In the genomic region with DNA sequence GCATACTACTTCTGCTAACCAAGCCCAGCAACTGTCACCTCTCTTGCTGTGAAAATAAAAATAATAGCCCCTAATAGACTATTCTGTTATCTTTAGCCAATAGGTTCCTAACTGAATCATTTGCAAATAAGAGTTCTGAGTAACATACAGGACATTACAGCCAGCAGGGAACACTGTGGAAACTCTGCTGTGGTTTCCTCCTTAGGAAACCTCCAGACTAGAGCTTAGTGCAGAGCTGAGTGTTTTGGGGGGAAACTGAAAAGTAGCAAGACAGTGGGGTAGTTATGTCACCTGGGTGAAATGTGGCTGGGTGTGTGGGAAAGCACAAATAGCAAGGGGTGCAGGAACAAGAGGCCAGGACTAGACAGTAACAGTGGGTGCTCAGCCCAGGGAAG, we compare ENCODE assay signal across 13 cellular contexts. TPM values are rescaled to one million over a fixed set of nuclear protein-coding genes. Genes with fewer than 3 reads are reported as not detected.
DNase-seq lines count a peak whose midpoint lies in the region; ATAC-seq and TF ChIP-seq lines count a peak whose summit lies in the region.
"Had no signal": no experiment of that assay in that cellular context is flagged by ENCODE, and none has a peak within 500 bp of the region (broad histone marks: within the 10 kb centered on the region; RNA-seq: fewer than 3 reads in every experiment).

No MANE protein-coding gene starts in this region.

- no peaks in the 10 kb centered on the region for H3K9me3 Mint-ChIP-seq in activated CD4-positive, alpha-beta memory T cell treated with anti-CD3 and anti-CD28 coated beads, Interleukin-2, amount 10 ng/mL, durations not matched to agents 7 days and 5 days
- H3K9me3 Mint-ChIP-seq in activated CD4-positive, alpha-beta memory T cell treated with anti-CD3 and anti-CD28 coated beads for 36 hours, result no peaks in the 10 kb centered on the region

- no peaks in the 10 kb centered on the region for H3K27me3 ChIP-seq in mammary epithelial cell (ENCODE audit: insufficient read depth, low read length)
- H3K27me3 ChIP-seq: body of pancreas, pancreas, SJSA1, tibial artery had no signal

- H3K4me3 ChIP-seq in mammary epithelial cell (replicated peaks in 1 of 3; ENCODE audit: insufficient read depth in 1 of 3, low read depth in 2 of 3, low read length in 3 of 3), result no peak overlapping the region
- H3K4me3 ChIP-seq: body of pancreas, pancreas, SJSA1, tibial artery had no signal

- no peaks in the 10 kb centered on the region for H3K9me3 ChIP-seq in mammary epithelial cell (replicated peaks; ENCODE audit: insufficient read depth, low read length)
- H3K9me3 ChIP-seq: body of pancreas, pancreas, SJSA1, tibial artery had no signal

- ATAC-seq in HG03139 (IDR thresholded peaks at IDR 0.05; ENCODE audit: unreplicated experiment) (peak; percentile 30), left colon (no peak), HG02798 (IDR thresholded peaks at IDR 0.05; ENCODE audit: poor library complexity, unreplicated experiment) (no peak)
- ATAC-seq in stimulated activated naive CD8-positive, alpha-beta T cell treated with anti-CD3 and anti-CD28 coated beads, Interleukin-15, Interleukin-2, amounts not matched to agents 100 U/mL and 50 U/mL, for 24 hours, result peak; percentile 10

- no peaks in the 10 kb centered on the region for H3K79me2 ChIP-seq in mammary epithelial cell (ENCODE audit: insufficient read depth, low read length)

- H2AFZ ChIP-seq in mammary epithelial cell (ENCODE audit: low read depth, low read length), result no peak overlapping the region

- H3K36me3 ChIP-seq in mammary epithelial cell (ENCODE audit: insufficient read depth, low read length), result peaks cover 6% of the 10 kb centered on the region

- no peak for TF ChIP-seq CTCF in mammary epithelial cell (conservative IDR thresholded peaks at IDR 0.05 in 1 of 2, IDR thresholded peaks at IDR 0.05 in 1 of 2; ENCODE audit: extremely low read depth in 1 of 2, insufficient read depth in 1 of 2, low read depth in 1 of 2, low read length in 2 of 2)

- H3K36me3 Mint-ChIP-seq in activated CD4-positive, alpha-beta memory T cell treated with anti-CD3 and anti-CD28 coated beads, Interleukin-2, amount 10 ng/mL, durations not matched to agents 7 days and 5 days (ENCODE audit: low read depth), result no peaks in the 10 kb centered on the region
- H3K36me3 Mint-ChIP-seq in activated CD4-positive, alpha-beta memory T cell treated with anti-CD3 and anti-CD28 coated beads for 36 hours, result no peaks in the 10 kb centered on the region

- H3K9ac ChIP-seq in mammary epithelial cell (ENCODE audit: insufficient read depth, low read length), result no peak overlapping the region

- H4K20me1 ChIP-seq in mammary epithelial cell (ENCODE audit: insufficient read depth, low read length), result no peaks in the 10 kb centered on the region

- intact Hi-C loops in activated CD4-positive, alpha-beta memory T cell treated with anti-CD3 and anti-CD28 coated beads for 36 hours (cut with micrococcal nuclease), result loop anchor here (5.0 kb wide), 1 partner anchor 34 kb away; a partner anchor contains a TSS
- intact Hi-C loops in mammary epithelial cell (cut with micrococcal nuclease), result no loop called here
- intact Hi-C loops in left colon (cut with DNase I, micrococcal nuclease), result no loop called here

- H3K4me1 Mint-ChIP-seq in activated CD4-positive, alpha-beta memory T cell treated with anti-CD3 and anti-CD28 coated beads, Interleukin-2, amount 10 ng/mL, durations not matched to agents 7 days and 5 days, result peaks cover 32% of the 10 kb centered on the region
- H3K4me1 Mint-ChIP-seq in activated CD4-positive, alpha-beta memory T cell treated with anti-CD3 and anti-CD28 coated beads for 36 hours (ENCODE audit: low read depth), result peaks cover 28% of the 10 kb centered on the region

- no peak for DNase-seq in activated CD4-positive, alpha-beta memory T cell treated with anti-CD3 and anti-CD28 coated beads, Interleukin-2, amount 10 ng/mL, durations not matched to agents 7 days and 5 days
- no peak for DNase-seq in activated CD4-positive, alpha-beta memory T cell treated with anti-CD3 and anti-CD28 coated beads for 36 hours
- DNase-seq in mammary epithelial cell (peak; percentile 31), foreskin melanocyte (no peak), left colon (no peak)
- DNase-seq in stimulated activated naive CD8-positive, alpha-beta T cell treated with anti-CD3 and anti-CD28 coated beads, Interleukin-15, Interleukin-2, amounts not matched to agents 100 U/mL and 50 U/mL, for 24 hours, result no peak
- DNase-seq: body of pancreas, NCI-H2171, tibial artery had no signal

- peaks cover 18% of the 10 kb centered on the region for H3K27me3 Mint-ChIP-seq in activated CD4-positive, alpha-beta memory T cell treated with anti-CD3 and anti-CD28 coated beads, Interleukin-2, amount 10 ng/mL, durations not matched to agents 7 days and 5 days
- no peaks in the 10 kb centered on the region for H3K27me3 Mint-ChIP-seq in activated CD4-positive, alpha-beta memory T cell treated with anti-CD3 and anti-CD28 coated beads for 36 hours

- CTCF ChIA-PET in activated CD4-positive, alpha-beta memory T cell treated with anti-CD3 and anti-CD28 coated beads, Interleukin-2, amount 10 ng/mL, durations not matched to agents 7 days and 5 days (lab: Charles Lee), result interaction anchor here (0.8 to 3.9 kb wide), 3 partner anchors 13 to 36 kb away, joined by 4 to 17 read pairs (median 10); no protein-coding TSS in a partner anchor
- CTCF ChIA-PET in activated CD4-positive, alpha-beta memory T cell treated with anti-CD3 and anti-CD28 coated beads for 36 hours (lab: Charles Lee), result interaction anchor here (0.9 to 2.3 kb wide), 7 partner anchors 10 to 35 kb away, joined by 3 to 8 read pairs (median 3); no protein-coding TSS in a partner anchor
- CTCF ChIA-PET in mammary epithelial cell (lab: Charles Lee; ENCODE audit: low non-redundant PET), result interaction anchor here (0.9 kb wide), 1 partner anchor 19 kb away, joined by 3 read pairs; no protein-coding TSS in a partner anchor

- H3K27ac Mint-ChIP-seq in activated CD4-positive, alpha-beta memory T cell treated with anti-CD3 and anti-CD28 coated beads, Interleukin-2, amount 10 ng/mL, durations not matched to agents 7 days and 5 days, result peak overlapping the region; percentile 59
- H3K27ac Mint-ChIP-seq in activated CD4-positive, alpha-beta memory T cell treated with anti-CD3 and anti-CD28 coated beads for 36 hours, result no peak overlapping the region

- POLR2A ChIA-PET in activated CD4-positive, alpha-beta memory T cell treated with anti-CD3 and anti-CD28 coated beads, Interleukin-2, amount 10 ng/mL, durations not matched to agents 7 days and 5 days (lab: Charles Lee), result interaction anchor here (1.3 to 1.9 kb wide), 3 partner anchors 10 to 91 kb away, joined by 3 to 6 read pairs (median 5); no protein-coding TSS in a partner anchor
- POLR2A ChIA-PET in activated CD4-positive, alpha-beta memory T cell treated with anti-CD3 and anti-CD28 coated beads for 36 hours (lab: Charles Lee), result interaction anchor here (0.7 to 2.4 kb wide), 2 partner anchors 9 to 16 kb away, joined by 3 to 11 read pairs; no protein-coding TSS in a partner anchor

- BruUV-seq in mammary epithelial cell (replicated peaks; lab: Mats Ljungman, UMichigan), result no TSS peak

- in situ Hi-C loops in mammary epithelial cell (cut with MboI; ENCODE audit: low sequenced_read_pairs in 2 of 2), result no loop called here

- H3K4me2 ChIP-seq in mammary epithelial cell (ENCODE audit: insufficient read depth, low read depth, low read length), result peak overlapping the region; percentile 65

- peak overlapping the region; percentile 85 for H3K27ac ChIP-seq in mammary epithelial cell (ENCODE audit: insufficient read depth, low read depth, low read length)

- dilution Hi-C loops in mammary epithelial cell (cut with HindIII; ENCODE audit: low sequenced_read_pairs), result loop anchor here (5.0 kb wide), 1 partner anchor 46 kb away; no protein-coding TSS in a partner anchor

- H3K4me3 Mint-ChIP-seq in activated CD4-positive, alpha-beta memory T cell treated with anti-CD3 and anti-CD28 coated beads, Interleukin-2, amount 10 ng/mL, durations not matched to agents 7 days and 5 days, result peak overlapping the region; percentile 56
- no peak overlapping the region for H3K4me3 Mint-ChIP-seq in activated CD4-positive, alpha-beta memory T cell treated with anti-CD3 and anti-CD28 coated beads for 36 hours

- H3K4me1 ChIP-seq in mammary epithelial cell (ENCODE audit: insufficient read depth, low read length), result peaks cover 54% of the 10 kb centered on the region
- H3K4me1 ChIP-seq: tibial artery had no signal

RNA-seq across cellular contexts. Expression of a gene that starts 32.4 kb away (rescaled TPM):
- total RNA-seq in activated CD4-positive, alpha-beta memory T cell treated with anti-CD3 and anti-CD28 coated beads, Interleukin-2, amount 10 ng/mL, durations not matched to agents 7 days and 5 days, result under 1 TPM in 1 of 2 experiments, not detected in 1; 0.05 TPM
- not detected for total RNA-seq in activated CD4-positive, alpha-beta memory T cell treated with anti-CD3 and anti-CD28 coated beads for 36 hours
- total RNA-seq in mammary epithelial cell, result 10 to 100 TPM; 13.7 to 16.0 TPM
- 3.4 TPM for polyA plus RNA-seq in mammary epithelial cell
- not detected for polyA minus RNA-seq in mammary epithelial cell
- 1 to 10 TPM; 1.6 to 3.5 TPM for total RNA-seq in left colon

RNA-seq across cellular contexts. Expression of a gene that starts 49.2 kb away (rescaled TPM):
- total RNA-seq in activated CD4-positive, alpha-beta memory T cell treated with anti-CD3 and anti-CD28 coated beads, Interleukin-2, amount 10 ng/mL, durations not matched to agents 7 days and 5 days, result not detected
- not detected for total RNA-seq in activated CD4-positive, alpha-beta memory T cell treated with anti-CD3 and anti-CD28 coated beads for 36 hours
- total RNA-seq in mammary epithelial cell (not detected), left colon (not detected)
- not detected for polyA plus RNA-seq in mammary epithelial cell
- not detected for polyA minus RNA-seq in mammary epithelial cell
- total RNA-seq: SJSA1 had no signal

Comparison
In these comparisons a context has a peak if more than half of its experiments do, and no peak if none do; other contexts are left out.
1. ATAC-seq: peak in HG03139 (single experiment) and stimulated activated naive CD8-positive, alpha-beta T cell treated with anti-CD3 and anti-CD28 coated beads, Interleukin-15, Interleukin-2, amounts not matched to agents 100 U/mL and 50 U/mL, for 24 hours (single experiment); none in left colon (single experiment) and HG02798 (single experiment).